22 cellular contexts compared by ENCODE assay signal in the genomic region with DNA sequence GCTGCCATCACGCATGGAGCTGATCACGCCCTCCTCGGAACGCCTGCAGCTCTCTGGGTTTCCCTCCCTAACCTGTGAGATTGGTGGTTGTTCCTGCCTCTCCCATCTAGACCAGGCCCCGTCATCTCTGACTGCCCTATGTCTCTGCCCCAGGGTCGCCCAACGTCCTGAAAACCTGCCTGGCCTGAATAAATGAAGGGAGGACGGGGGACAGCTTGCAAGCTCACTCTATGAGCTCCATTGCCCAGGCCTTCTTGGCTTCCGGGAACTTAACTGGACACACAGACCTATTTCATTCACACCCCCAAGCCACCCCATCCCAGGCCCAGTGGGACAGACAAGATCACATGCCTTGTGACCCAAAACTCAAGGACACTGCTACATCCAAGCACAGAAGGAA.
"Had no signal": no experiment of that assay in that cellular context is flagged by ENCODE, and none has a peak within 500 bp of the region (broad histone marks: within the 10 kb centered on the region; RNA-seq: fewer than 3 reads in every experiment).

No MANE protein-coding gene starts in this region.

- H3K4me1 Mint-ChIP-seq: activated CD4-positive, alpha-beta T cell treated with anti-CD3 and anti-CD28 coated beads for 36 hours; activated naive CD4-positive, alpha-beta T cell treated with anti-CD3 and anti-CD28 coated beads, Interleukin-2, amount 50 U/mL, for 24 hours had no signal

- H3K4me3 Mint-ChIP-seq: activated B cell treated with CpG ODN at 0.5 μM for 24 hours; activated CD4-positive, alpha-beta T cell treated with anti-CD3 and anti-CD28 coated beads for 36 hours; activated CD8-positive, alpha-beta T cell treated with anti-CD3 and anti-CD28 coated beads, Interleukin-2, amount 10 ng/mL, durations not matched to agents 7 days and 5 days; activated naive CD4-positive, alpha-beta T cell treated with anti-CD3 and anti-CD28 coated beads, Interleukin-2, amount 50 U/mL, for 24 hours; activated T-cell treated with anti-CD3 and anti-CD28 coated beads, Interleukin-2, amount 50 U/mL, for 72 hours had no signal

- H3K4me3 ChIP-seq: breast epithelium, MG63 had no signal

- H3K36me3 ChIP-seq: breast epithelium, MG63 had no signal

- H3K27me3 Mint-ChIP-seq: activated B cell treated with CpG ODN at 0.5 μM for 24 hours; activated naive CD4-positive, alpha-beta T cell treated with anti-CD3 and anti-CD28 coated beads, Interleukin-2, amount 50 U/mL, for 24 hours had no signal

- ATAC-seq: activated CD4-positive, alpha-beta T cell treated with anti-CD3 and anti-CD28 coated beads for 36 hours; activated CD8-positive, alpha-beta T cell treated with anti-CD3 and anti-CD28 coated beads, Interleukin-2, amount 10 ng/mL, durations not matched to agents 7 days and 5 days; activated T-cell treated with anti-CD3 and anti-CD28 coated beads, Interleukin-2, amount 50 U/mL, for 72 hours had no signal

- H3K9me3 ChIP-seq: breast epithelium, MG63 had no signal

- H3K36me3 Mint-ChIP-seq: activated naive CD4-positive, alpha-beta T cell treated with anti-CD3 and anti-CD28 coated beads, Interleukin-2, amount 50 U/mL, for 24 hours had no signal

- H3K27me3 ChIP-seq: breast epithelium, MG63 had no signal

- H3K27ac Mint-ChIP-seq: activated B cell treated with CpG ODN at 0.5 μM for 24 hours; activated CD4-positive, alpha-beta T cell treated with anti-CD3 and anti-CD28 coated beads for 36 hours; activated CD8-positive, alpha-beta T cell treated with anti-CD3 and anti-CD28 coated beads, Interleukin-2, amount 10 ng/mL, durations not matched to agents 7 days and 5 days; activated naive CD4-positive, alpha-beta T cell treated with anti-CD3 and anti-CD28 coated beads, Interleukin-2, amount 50 U/mL, for 24 hours; activated T-cell treated with anti-CD3 and anti-CD28 coated beads, Interleukin-2, amount 50 U/mL, for 72 hours had no signal

- H3K9me3 Mint-ChIP-seq: activated B cell treated with CpG ODN at 0.5 μM for 24 hours; activated naive CD4-positive, alpha-beta T cell treated with anti-CD3 and anti-CD28 coated beads, Interleukin-2, amount 50 U/mL, for 24 hours; activated T-cell treated with anti-CD3 and anti-CD28 coated beads, Interleukin-2, amount 50 U/mL, for 72 hours had no signal

- H3K27ac ChIP-seq: breast epithelium had no signal

- DNase-seq: activated B cell treated with CpG ODN at 0.5 μM for 24 hours; activated CD4-positive, alpha-beta T cell treated with anti-CD3 and anti-CD28 coated beads for 36 hours; activated CD4-positive, alpha-beta T cell treated with anti-CD3 and anti-CD28 coated beads, Interleukin-2, amount 50 U/mL, for 4 hours; activated CD8-positive, alpha-beta T cell treated with anti-CD3 and anti-CD28 coated beads, Interleukin-2, amount 10 ng/mL, durations not matched to agents 7 days and 5 days; activated T-cell treated with anti-CD3 and anti-CD28 coated beads, Interleukin-2, amount 50 U/mL, for 72 hours; aorta; caudate nucleus; MG63; MV-4-11; NCI-H1092 treated with DMSO at 0.1 percent for 48 hours; NCI-H1417 treated with DMSO at 0.1 percent for 48 hours; NCI-H1694; NCI-H2029; NCI-H345; NCI-H510A; NCI-H526 treated with DMSO at 0.1 percent for 48 hours; NCI-H82; SIG-M5; T-helper 2 cell; T1000 had no signal

- H3K4me1 ChIP-seq: breast epithelium had no signal
